Comparison of ENCODE assay signal across 8 cellular contexts in the genomic region with DNA sequence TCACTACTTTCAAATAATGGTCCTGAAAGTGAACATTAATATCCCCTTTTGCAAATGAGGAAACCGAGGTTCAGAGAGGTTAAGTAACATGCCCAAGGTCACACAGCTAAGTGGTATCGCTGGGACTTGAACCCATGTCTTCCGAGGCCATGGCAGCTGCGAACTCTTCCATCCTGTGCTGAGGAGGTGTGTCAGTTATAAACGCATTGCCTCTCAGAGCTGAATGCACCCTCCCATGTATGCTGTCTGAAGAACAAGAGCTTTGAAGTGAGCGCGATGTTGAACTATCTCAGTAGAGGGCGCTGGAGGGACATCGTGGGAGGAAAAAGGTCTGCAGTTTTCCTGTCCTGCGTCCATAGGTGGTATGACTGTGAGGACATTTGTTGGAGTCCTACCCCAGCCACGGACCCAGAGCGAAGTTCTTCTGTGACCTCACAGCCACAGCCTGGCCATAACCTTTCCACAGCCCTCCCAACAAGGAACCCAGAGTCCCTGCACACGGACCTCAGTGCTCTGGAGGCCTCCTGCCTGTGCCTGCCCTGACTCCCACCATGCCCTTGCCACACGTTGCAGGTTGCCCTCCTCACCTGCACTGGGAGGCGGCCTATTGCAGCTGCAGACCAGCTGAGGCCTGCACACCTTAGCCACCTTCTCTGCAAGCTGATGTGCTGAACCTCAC. TPM values are rescaled to one million over a fixed set of nuclear protein-coding genes. Genes with fewer than 3 reads are reported as not detected.
DNase-seq lines count a peak whose midpoint lies in the region; ATAC-seq and TF ChIP-seq lines count a peak whose summit lies in the region.

No MANE protein-coding gene starts in this region.

- H3K4me3 Mint-ChIP-seq in CD8-positive, alpha-beta T cell = no peak overlapping the region
- H3K4me3 Mint-ChIP-seq in glutamatergic neuron (ENCODE audit: unreplicated experiment) = no peak overlapping the region

- no peaks in the 10 kb centered on the region for H3K79me2 ChIP-seq in parathyroid adenoma

- intact Hi-C loops in CD8-positive, alpha-beta T cell (cut with DNase I, micrococcal nuclease) = loop anchor here (1.0 kb wide), 2 partner anchors 339 to 340 kb away; no protein-coding TSS in a partner anchor
- intact Hi-C loops in tibial artery (cut with DNase I; ENCODE audit: low total_unique reads) = loop anchor here (5.0 kb wide), 2 partner anchors 72 to 337 kb away; no protein-coding TSS in a partner anchor

- no peaks in the 10 kb centered on the region for H3K36me3 ChIP-seq in CD8-positive, alpha-beta T cell (ENCODE audit: insufficient read depth, low read length)
- H3K36me3 ChIP-seq in SJSA1 (no peaks in the 10 kb centered on the region), parathyroid adenoma (ENCODE audit: control insufficient read depth, insufficient read depth, low read length) (no peaks in the 10 kb centered on the region), tibial artery (no peaks in the 10 kb centered on the region)

- H3K9me3 ChIP-seq in CD8-positive, alpha-beta T cell (ENCODE audit: low read length) = no peaks in the 10 kb centered on the region
- H3K9me3 ChIP-seq in SJSA1 (replicated peaks) = no peaks in the 10 kb centered on the region
- H3K9me3 ChIP-seq in parathyroid adenoma (ENCODE audit: control insufficient read depth, low read length) = no peaks in the 10 kb centered on the region
- no peaks in the 10 kb centered on the region for H3K9me3 ChIP-seq in tibial artery

- peaks cover 5% of the 10 kb centered on the region for H3K4me1 Mint-ChIP-seq in CD8-positive, alpha-beta T cell (ENCODE audit: low read depth)
- peaks cover 12% of the 10 kb centered on the region for H3K4me1 Mint-ChIP-seq in glutamatergic neuron (ENCODE audit: low read depth, unreplicated experiment)

- H2AFZ ChIP-seq in parathyroid adenoma = peak overlapping the region; percentile 51

- ATAC-seq in CD8-positive, alpha-beta T cell = peak; percentile 94
- peak; percentile 65 for ATAC-seq in GM21576 (IDR thresholded peaks at IDR 0.05; ENCODE audit: unreplicated experiment)

- no peaks in the 10 kb centered on the region for H3K9me3 Mint-ChIP-seq in CD8-positive, alpha-beta T cell
- H3K9me3 Mint-ChIP-seq in glutamatergic neuron (ENCODE audit: unreplicated experiment) = peaks cover 2% of the 10 kb centered on the region

- no peak overlapping the region for H3K27ac ChIP-seq in CD8-positive, alpha-beta T cell (ENCODE audit: low read depth, low read length)
- no peak overlapping the region for H3K27ac ChIP-seq in SJSA1
- no peak overlapping the region for H3K27ac ChIP-seq in parathyroid adenoma
- H3K27ac ChIP-seq in tibial artery = peak overlapping the region; percentile 74

- TF ChIP-seq CTCF in CD8-positive, alpha-beta T cell (IDR thresholded peaks at IDR 0.05) = peak; percentile 64
- peak; percentile 73 for TF ChIP-seq CTCF in glutamatergic neuron (IDR thresholded peaks at IDR 0.05; ENCODE audit: partially characterized antibody, unreplicated experiment)
- peak; percentile 46 for TF ChIP-seq CTCF in parathyroid adenoma (IDR thresholded peaks at IDR 0.05)
- peak; percentile 84 to 85 for TF ChIP-seq CTCF in tibial artery (IDR thresholded peaks at IDR 0.05)

- no peaks in the 10 kb centered on the region for H3K4me1 ChIP-seq in CD8-positive, alpha-beta T cell (ENCODE audit: insufficient read depth, low read length)
- H3K4me1 ChIP-seq in SJSA1 (replicated peaks) (peaks cover 16% of the 10 kb centered on the region), parathyroid adenoma (no peaks in the 10 kb centered on the region), tibial artery (peaks cover 0 to 23% (median 15%) of the 10 kb centered on the region in 4 donors)

- no peak overlapping the region for H3K4me2 ChIP-seq in parathyroid adenoma (ENCODE audit: low read length)

- H3K27me3 ChIP-seq in CD8-positive, alpha-beta T cell (ENCODE audit: insufficient read depth, low read length) = no peaks in the 10 kb centered on the region
- H3K27me3 ChIP-seq in SJSA1 (replicated peaks) (no peaks in the 10 kb centered on the region), parathyroid adenoma (ENCODE audit: control insufficient read depth, insufficient read depth, low read length) (no peaks in the 10 kb centered on the region), tibial artery (no peaks in the 10 kb centered on the region)

- no peaks in the 10 kb centered on the region for H3K27me3 Mint-ChIP-seq in CD8-positive, alpha-beta T cell (ENCODE audit: low read depth)
- peaks cover 4% of the 10 kb centered on the region for H3K27me3 Mint-ChIP-seq in glutamatergic neuron (ENCODE audit: unreplicated experiment)

- no peak overlapping the region for H3K9ac ChIP-seq in parathyroid adenoma

- CTCF ChIA-PET in CD8-positive, alpha-beta T cell (lab: Charles Lee) = interaction anchor here (0.6 to 2.7 kb wide), 17 partner anchors 9 to 347 kb away, joined by 3 to 35 read pairs (median 3); no protein-coding TSS in a partner anchor

- no peak overlapping the region for H3K27ac Mint-ChIP-seq in CD8-positive, alpha-beta T cell
- H3K27ac Mint-ChIP-seq in glutamatergic neuron (ENCODE audit: unreplicated experiment) = peak overlapping the region; percentile 73

- H3K4me3 ChIP-seq in CD8-positive, alpha-beta T cell (ENCODE audit: low read depth, low read length) = no peak overlapping the region
- H3K4me3 ChIP-seq in SJSA1 (no peak overlapping the region), parathyroid adenoma (ENCODE audit: low read depth, low read length) (no peak overlapping the region), tibial artery (peak overlapping the region in 1 of 2 donors; percentile 7)

- peak; percentile 20 to 67 (median 50) for DNase-seq in CD8-positive, alpha-beta T cell
- DNase-seq in NAMALWA (ENCODE audit: low spot score) = peak; percentile 96
- peak; percentile 80 to 82 for DNase-seq in SJSA1 (ENCODE audit: low read depth in 1 of 2, low spot score in 2 of 2)
- DNase-seq in activated naive CD4-positive, alpha-beta T cell treated with Interleukin-2 at 50 U/mL for 16 hours = peak; percentile 60
- peak; percentile 81 for DNase-seq in glutamatergic neuron
- DNase-seq in tibial artery = peak; percentile 85 to 91

- no peaks in the 10 kb centered on the region for H3K36me3 Mint-ChIP-seq in CD8-positive, alpha-beta T cell
- H3K36me3 Mint-ChIP-seq in glutamatergic neuron (ENCODE audit: unreplicated experiment) = no peaks in the 10 kb centered on the region

- POLR2A ChIA-PET in CD8-positive, alpha-beta T cell (lab: Charles Lee) = interaction anchor here (0.6 kb wide), 1 partner anchor 1797 kb away, joined by 4 read pairs; no protein-coding TSS in a partner anchor

RNA-seq across cellular contexts. Expression of gene MYOC, which starts 7.5 kb away (rescaled TPM):
- total RNA-seq in CD8-positive, alpha-beta T cell = not detected
- 1.4 TPM in 1 of 2 replicates, not detected in the other for total RNA-seq in SJSA1 (2014; rRNA removed; shearing (Covaris generic))
- total RNA-seq in glutamatergic neuron (ENCODE audit: unreplicated experiment) = not detected

RNA-seq across cellular contexts. Expression of gene MYOCOS, which starts 22.9 kb away (rescaled TPM):
- total RNA-seq in CD8-positive, alpha-beta T cell = not detected
- not detected in 2 replicates for total RNA-seq in SJSA1 (2014; rRNA removed; shearing (Covaris generic))
- not detected for total RNA-seq in glutamatergic neuron (ENCODE audit: unreplicated experiment)

Comparison
In these comparisons a context has a peak if more than half of its experiments do, and no peak if none do; other contexts are left out.
1. H3K27ac ChIP-seq: peak in tibial artery (2 of 2); none in CD8-positive, alpha-beta T cell (single experiment), SJSA1 (single experiment) and parathyroid adenoma (single experiment).
2. Peak in every context shown above with its lines, with median percentiles within 50 percentile points of each other: DNase-seq and CTCF ChIP-seq.